In genomic region chr9:35726876-35727438, GRCh38 we compare ENCODE assay signal across 8 cellular contexts. TPM values are rescaled to one million over a fixed set of nuclear protein-coding genes. Genes with fewer than 3 reads are reported as not detected.
DNase-seq lines count a peak whose midpoint lies in the region; ATAC-seq and TF ChIP-seq lines count a peak whose summit lies in the region.

No MANE protein-coding gene starts in this region.

- peaks cover 22% of the 10 kb centered on the region for H3K36me3 Mint-ChIP-seq in mesothelial cell of epicardium

- DNase-seq in stimulated activated naive CD4-positive, alpha-beta T cell (lab: John Stamatoyannopoulos, UW): peak; percentile 11 to 55 (median 24)
- DNase-seq in stimulated activated naive CD4-positive, alpha-beta T cell treated with Interleukin-2 at 50 U/mL for 16 hours (lab: John Stamatoyannopoulos, UW): no peak
- DNase-seq in Peyer's patch (peak; percentile 50 to 72 (median 62)), colonic mucosa (no peak), mesothelial cell of epicardium (ENCODE audit: low spot score in 2 of 2, unreplicated experiment in 2 of 2) (no peak), NCI-H1930 (lab: John Stamatoyannopoulos, UW) (no peak), COLO668 (lab: John Stamatoyannopoulos, UW; ENCODE audit: unreplicated experiment) (no peak)

- TF ChIP-seq POLR2A in Peyer's patch (IDR thresholded peaks at IDR 0.05): no peak

- no peak for ATAC-seq in HG03521 (IDR thresholded peaks at IDR 0.05; ENCODE audit: unreplicated experiment)

- no peak overlapping the region for H3K4me3 ChIP-seq in Peyer's patch
- no peak overlapping the region for H3K4me3 ChIP-seq in colonic mucosa

- TF ChIP-seq CTCF in Peyer's patch (IDR thresholded peaks at IDR 0.05) (peak in 3 of 6 experiments; percentile 26 to 40 (median 31)), colonic mucosa (IDR thresholded peaks at IDR 0.05) (no peak), mesothelial cell of epicardium (IDR thresholded peaks at IDR 0.05; ENCODE audit: unreplicated experiment) (no peak)

- peaks cover 0 to 39% (median 0%) of the 10 kb centered on the region in 3 donors for H3K36me3 ChIP-seq in Peyer's patch
- H3K36me3 ChIP-seq in colonic mucosa: peaks cover 21% of the 10 kb centered on the region

- no peaks in the 10 kb centered on the region for H3K4me1 Mint-ChIP-seq in mesothelial cell of epicardium

- H3K9me3 ChIP-seq in Peyer's patch: no peaks in the 10 kb centered on the region
- H3K9me3 ChIP-seq in colonic mucosa: no peaks in the 10 kb centered on the region

- no peaks in the 10 kb centered on the region for H3K9me3 Mint-ChIP-seq in mesothelial cell of epicardium

- peak overlapping the region in 1 of 2 donors; percentile 73 for H3K9ac ChIP-seq in colonic mucosa (ENCODE audit: low read depth in 2 of 2, low read length in 2 of 2)

- intact Hi-C loops in colonic mucosa (cut with DNase I): no loop called here

- H3K27me3 ChIP-seq in Peyer's patch (no peaks in the 10 kb centered on the region), colonic mucosa (no peaks in the 10 kb centered on the region)

- no peaks in the 10 kb centered on the region for H3K27me3 Mint-ChIP-seq in mesothelial cell of epicardium (ENCODE audit: low read depth)

- H3K4me1 ChIP-seq in Peyer's patch (peaks cover 6 to 58% (median 28%) of the 10 kb centered on the region in 4 donors), colonic mucosa (peaks cover 8% of the 10 kb centered on the region)

- H3K27ac ChIP-seq in Peyer's patch: peak overlapping the region; percentile 94 to 100 (median 96)
- peak overlapping the region; percentile 97 for H3K27ac ChIP-seq in colonic mucosa

- H3K27ac Mint-ChIP-seq in mesothelial cell of epicardium: no peak overlapping the region

- H3K4me3 Mint-ChIP-seq in mesothelial cell of epicardium: peak overlapping the region; percentile 33

RNA-seq across cellular contexts. Expression of gene TLN1, which starts 5.0 kb away (rescaled TPM):
- 100 to 1,000 TPM; 129 to 262 (median 188) TPM for total RNA-seq in Peyer's patch
- total RNA-seq in colonic mucosa: 100 to 1,000 TPM; 177 to 196 TPM
- total RNA-seq in mesothelial cell of epicardium: 224 to 230 TPM (median 226 TPM) in 3 replicates

RNA-seq across cellular contexts. Expression of gene CREB3, which starts 5.5 kb away (rescaled TPM):
- total RNA-seq in Peyer's patch (10 to 100 TPM; 19.8 to 34.3 (median 28.5) TPM), colonic mucosa (10 to 100 TPM; 47.9 to 50.8 TPM), mesothelial cell of epicardium (29.1 to 32.7 TPM (median 31.6 TPM) in 3 replicates)

RNA-seq across cellular contexts. Expression of gene GBA2, which starts 22.1 kb away (rescaled TPM):
- total RNA-seq in Peyer's patch (100 to 1,000 TPM; 263 to 474 (median 436) TPM), colonic mucosa (100 to 1,000 TPM; 127 to 157 TPM), mesothelial cell of epicardium (81.5 to 84.7 TPM (median 83.9 TPM) in 3 replicates)

RNA-seq across cellular contexts. Expression of gene RGP1, which starts 22.1 kb away (rescaled TPM):
- total RNA-seq in Peyer's patch (10 to 100 TPM; 16.5 to 44.4 (median 38.3) TPM), colonic mucosa (10 to 100 TPM; 52.0 to 53.9 TPM), mesothelial cell of epicardium (32.6 to 34.3 TPM (median 33.9 TPM) in 3 replicates)

RNA-seq across cellular contexts. Expression of gene MSMP, which starts 27.1 kb away (rescaled TPM):
- total RNA-seq in Peyer's patch: not detected
- total RNA-seq in colonic mucosa: 1 to 10 TPM in 1 of 2 donors, not detected in 1; 2.1 TPM
- total RNA-seq in mesothelial cell of epicardium: not detected in 3 replicates

Comparison
In these comparisons a context has a peak if more than half of its experiments do, and no peak if none do; other contexts are left out.
1. DNase-seq: peak in stimulated activated naive CD4-positive, alpha-beta T cell (6 of 6) and Peyer's patch (3 of 3); none in stimulated activated naive CD4-positive, alpha-beta T cell treated with Interleukin-2 at 50 U/mL for 16 hours (single experiment), colonic mucosa (single experiment), mesothelial cell of epicardium (0 of 2), NCI-H1930 (0 of 2) and COLO668 (single experiment).